ENCODE assay signal across 8 cellular contexts in genomic region chr1:27519341-27520258, GRCh38. TPM values are rescaled to one million over a fixed set of nuclear protein-coding genes. Genes with fewer than 3 reads are reported as not detected.
DNase-seq lines count a peak whose midpoint lies in the region; ATAC-seq and TF ChIP-seq lines count a peak whose summit lies in the region.

No MANE protein-coding gene starts in this region.

- no peak for TF ChIP-seq CTCF in WTC11 (IDR thresholded peaks at IDR 0.05)
- TF ChIP-seq CTCF in BE2C (IDR thresholded peaks at IDR 0.05; ENCODE audit: low read depth, low read length), result no peak

- no peak overlapping the region for H3K4me2 ChIP-seq in GM23248 (ENCODE audit: unreplicated experiment)

- H3K4me3 Mint-ChIP-seq in WTC11, result no peak overlapping the region

- H2AFZ ChIP-seq in GM23248, result no peak overlapping the region

- H3K27me3 Mint-ChIP-seq in WTC11 (ENCODE audit: low read depth), result no peaks in the 10 kb centered on the region

- peaks cover 53% of the 10 kb centered on the region for H3K4me1 Mint-ChIP-seq in WTC11

- H3K36me3 Mint-ChIP-seq in WTC11, result no peaks in the 10 kb centered on the region

- CTCF ChIA-PET in WTC11 (lab: Charles Lee), result interaction anchor here (0.7 to 2.5 kb wide), 14 partner anchors 14 to 522 kb away, joined by 3 to 9 read pairs (median 4); partner anchors contain the start of gene FAM76A

- H3K36me3 ChIP-seq in KOPT-K1 (ENCODE audit: insufficient read depth, low read length) (no peaks in the 10 kb centered on the region), skeletal muscle tissue (ENCODE audit: control insufficient read depth in 3 of 3, insufficient read depth in 3 of 3, low read length in 3 of 3) (no peaks in the 10 kb centered on the region), BE2C (no peaks in the 10 kb centered on the region), GM23248 (ENCODE audit: low read depth) (no peaks in the 10 kb centered on the region)

- DNase-seq in WTC11 (ENCODE audit: low spot score) (no peak), iPS-NIHi11 (ENCODE audit: low spot score) (peak; percentile 66), BE2C (no peak), GM23248 (no peak), T1000 (lab: John Stamatoyannopoulos, UW) (no peak)

- no peaks in the 10 kb centered on the region for H3K79me2 ChIP-seq in GM23248 (ENCODE audit: insufficient read depth)

- no peaks in the 10 kb centered on the region for H3F3A ChIP-seq in GM23248 (ENCODE audit: insufficient read depth)

- POLR2A ChIA-PET in WTC11 (lab: Charles Lee), result interaction anchor here (0.6 to 0.9 kb wide), 2 partner anchors 20 to 154 kb away, joined by 4 read pairs; no protein-coding TSS in a partner anchor

- H3K9ac ChIP-seq in skeletal muscle tissue (ENCODE audit: low read depth in 1 of 3, low read length in 3 of 3) (peak overlapping the region in 1 of 3 donors; percentile 62), GM23248 (no peak overlapping the region)

- H3K27ac Mint-ChIP-seq in WTC11, result no peak overlapping the region

- ATAC-seq in WTC11, result 0 out of 2 replicates have a peak, but pooled peaks have one; percentile 7
- no peak for ATAC-seq in HG02970 (IDR thresholded peaks at IDR 0.05; ENCODE audit: low FRiP score, unreplicated experiment)

- no peaks in the 10 kb centered on the region for H3K9me3 Mint-ChIP-seq in WTC11

- H3K4me1 ChIP-seq in skeletal muscle tissue (ENCODE audit: control insufficient read depth in 3 of 3, insufficient read depth in 3 of 3, low read length in 3 of 3) (peaks cover 70 to 82% (median 75%) of the 10 kb centered on the region in 3 donors), BE2C (no peaks in the 10 kb centered on the region), GM23248 (ENCODE audit: insufficient read depth) (peaks cover 25% of the 10 kb centered on the region)

- H3K4me3 ChIP-seq in skeletal muscle tissue (ENCODE audit: low read length in 3 of 3) (no peak overlapping the region), BE2C (ENCODE audit: low read depth, low read length) (no peak overlapping the region), GM23248 (no peak overlapping the region)

- H4K20me1 ChIP-seq in GM23248 (ENCODE audit: insufficient read depth), result no peaks in the 10 kb centered on the region

- WGBS in GM23248 (ENCODE audit: low coverage in 1 of 2, low lambda C conversion rate in 2 of 2, missing lambda C conversion rate in 2 of 2), 2 experiments, result 84 to 97% methylated on average over 14 to 24 of the region's 24 CpGs

- H3K27me3 ChIP-seq in skeletal muscle tissue (ENCODE audit: control insufficient read depth in 3 of 3, insufficient read depth in 3 of 3, low read length in 3 of 3), result no peaks in the 10 kb centered on the region
- H3K27me3 ChIP-seq in BE2C, result no peaks in the 10 kb centered on the region
- no peaks in the 10 kb centered on the region for H3K27me3 ChIP-seq in GM23248 (replicated peaks; ENCODE audit: insufficient read depth)

- no peaks in the 10 kb centered on the region for H3K9me2 ChIP-seq in GM23248 (ENCODE audit: insufficient read depth)

- no peaks in the 10 kb centered on the region for H3K9me3 ChIP-seq in KOPT-K1 (ENCODE audit: insufficient read depth, low read length, poor library complexity, severe bottlenecking)
- no peaks in the 10 kb centered on the region for H3K9me3 ChIP-seq in skeletal muscle tissue (ENCODE audit: control insufficient read depth in 3 of 3, low read length in 3 of 3)
- no peaks in the 10 kb centered on the region for H3K9me3 ChIP-seq in BE2C
- no peaks in the 10 kb centered on the region for H3K9me3 ChIP-seq in GM23248 (ENCODE audit: low read depth)

- H3K27ac ChIP-seq in KOPT-K1 (ENCODE audit: low read depth, low read length, poor library complexity, severe bottlenecking) (peak overlapping the region; percentile 83), skeletal muscle tissue (ENCODE audit: low read depth, low read length) (peak overlapping the region; percentile 30), GM23248 (no peak overlapping the region)

- in situ Hi-C loops in GM23248 (cut with MboI), result no loop called here

TF ChIP-seq in WTC11, 78 proteins besides CTCF, POLR2A, EP300 and RAD21:
- TF ChIP-seq ZBTB21 (CRISPR knock-in tag; IDR thresholded peaks at IDR 0.05; ENCODE audit: borderline replicate concordance) (no peak), MYBL2 (CRISPR knock-in tag; IDR thresholded peaks at IDR 0.05) (no peak), ATF6 (CRISPR knock-in tag; IDR thresholded peaks at IDR 0.05) (no peak), PRDM15 (CRISPR knock-in tag; IDR thresholded peaks at IDR 0.05) (peak; percentile 40; the same call in 1 of the 2 replicates)

RNA-seq across cellular contexts. Expression of gene WASF2, which starts 29.6 kb away (rescaled TPM):
- total RNA-seq in WTC11 (2021) (90.1 to 104 TPM (median 92.8 TPM) in 3 replicates), skeletal muscle tissue (25.6 TPM)
- polyA plus RNA-seq in BE2C (2012; ENCODE audit: insufficient read depth, insufficient read length, low read depth), result 23.6 TPM
- 18.6 and 19.3 TPM in 2 replicates for total RNA-seq in GM23248 (2014; rRNA removed; shearing (Covaris generic))
- polyA plus RNA-seq in GM23248 (2016; fragmentation: Nextera tagmentation; extraction: Ambion mirVana), result 117 and 118 TPM in 2 replicates
